Comparison of ENCODE assay signal across 8 cellular contexts in genomic region chr22:45554040-45554406, GRCh38. TPM values are rescaled to one million over a fixed set of nuclear protein-coding genes. Genes with fewer than 3 reads are reported as not detected.
A peak's percentile ranks its signal among the peaks of the same experiment; 100 is the strongest.
DNase-seq lines count a peak whose midpoint lies in the region; ATAC-seq and TF ChIP-seq lines count a peak whose summit lies in the region.

No MANE protein-coding gene starts in this region.

- TF ChIP-seq CTCF in foreskin keratinocyte (conservative IDR thresholded peaks at IDR 0.05) = no peak

- H3K9me3 ChIP-seq in SJSA1 (replicated peaks) (no peaks in the 10 kb centered on the region), skeletal muscle tissue (ENCODE audit: control insufficient read depth in 3 of 3, low read length in 3 of 3) (no peaks in the 10 kb centered on the region)

- no peaks in the 10 kb centered on the region for H3K27me3 ChIP-seq in SJSA1 (replicated peaks)
- no peaks in the 10 kb centered on the region for H3K27me3 ChIP-seq in foreskin keratinocyte
- H3K27me3 ChIP-seq in skeletal muscle tissue (ENCODE audit: control insufficient read depth in 3 of 3, insufficient read depth in 3 of 3, low read length in 3 of 3) = peaks cover 0 to 9% (median 4%) of the 10 kb centered on the region in 3 donors

- no peak overlapping the region for H3K9ac ChIP-seq in skeletal muscle tissue (ENCODE audit: low read depth in 1 of 3, low read length in 3 of 3)

- peaks cover 19% of the 10 kb centered on the region for H3K36me3 ChIP-seq in SJSA1
- peaks cover 0 to 2% (median 0%) of the 10 kb centered on the region in 3 donors for H3K36me3 ChIP-seq in skeletal muscle tissue (ENCODE audit: control insufficient read depth in 3 of 3, insufficient read depth in 3 of 3, low read length in 3 of 3)

- H3K4me1 ChIP-seq in SJSA1 (replicated peaks) (peaks cover 56% of the 10 kb centered on the region), foreskin keratinocyte (peaks cover 9% of the 10 kb centered on the region), skeletal muscle tissue (ENCODE audit: control insufficient read depth in 3 of 3, insufficient read depth in 3 of 3, low read length in 3 of 3) (peaks cover 38 to 42% (median 42%) of the 10 kb centered on the region in 3 donors)

- H3K4me3 ChIP-seq in SJSA1 (no peak overlapping the region), skeletal muscle tissue (ENCODE audit: low read length in 3 of 3) (no peak overlapping the region)

- H3K27ac ChIP-seq in SJSA1 (peak overlapping the region; percentile 92; the same call in 1 of the 2 replicates), foreskin keratinocyte (no peak overlapping the region), skeletal muscle tissue (ENCODE audit: low read depth, low read length) (peak overlapping the region; percentile 66)

- DNase-seq in DMS53 treated with DMSO at 0.1 percent for 48 hours (lab: John Stamatoyannopoulos, UW; ENCODE audit: unreplicated experiment) (peak; percentile 68), SJSA1 (ENCODE audit: low read depth in 1 of 2, low spot score in 2 of 2) (no peak), foreskin keratinocyte (no peak), pons (ENCODE audit: low spot score) (no peak), retina (no peak)
- DNase-seq in stimulated activated CD4-positive, alpha-beta T cell treated with anti-CD3 and anti-CD28 coated beads, Interleukin-4, amount 100 ng/mL, for 1 hour = no peak

- ATAC-seq in foreskin keratinocyte (peak; percentile 4), GM18870 (IDR thresholded peaks at IDR 0.05; ENCODE audit: unreplicated experiment) (no peak)

RNA-seq across cellular contexts. Expression of gene FBLN1, which starts 51.3 kb away (rescaled TPM):
- 25.9 and 38.8 TPM in 2 replicates for total RNA-seq in SJSA1 (2014; rRNA removed; shearing (Covaris generic))
- total RNA-seq in foreskin keratinocyte (31.9 and 44.6 TPM in 2 replicates), skeletal muscle tissue (105 TPM)
- polyA plus RNA-seq in foreskin keratinocyte = 41.0 and 59.2 TPM in 2 replicates
